Comparison of ENCODE assay signal across 22 cellular contexts in genomic region chr2:212266310-212266709, GRCh38.
"Had no signal": no experiment of that assay in that cellular context is flagged by ENCODE, and none has a peak within 500 bp of the region (broad histone marks: within the 10 kb centered on the region; RNA-seq: fewer than 3 reads in every experiment).

No MANE protein-coding gene starts in this region.

- DNase-seq: colonic mucosa; dermis blood vessel endothelial cell; foreskin melanocyte; head of caudate nucleus; kidney; left cardiac atrium; left ventricle myocardium superior; mesenchymal stem cell; midbrain; naive B cell; nephron progenitor cell; posterior cingulate gyrus; sigmoid colon; stimulated activated naive CD4-positive, alpha-beta T cell; stomach; substantia nigra; thyroid gland had no signal

- H3K79me2 ChIP-seq: hepatocyte had no signal

- H3K27ac Mint-ChIP-seq: nephron progenitor cell, type B pancreatic cell had no signal

- H3K9me3 Mint-ChIP-seq: nephron progenitor cell, type B pancreatic cell had no signal

- ATAC-seq: left cardiac atrium, left ventricle myocardium superior had no signal

- H3K4me1 Mint-ChIP-seq: naive B cell, nephron progenitor cell had no signal

- H2AFZ ChIP-seq: hepatocyte had no signal

- H3K4me3 Mint-ChIP-seq: naive B cell, nephron progenitor cell, type B pancreatic cell had no signal

- H3K9me3 ChIP-seq: colonic mucosa, sigmoid colon, stomach, thyroid gland had no signal

- H3K27ac ChIP-seq: colonic mucosa, hepatocyte, sigmoid colon, skin epidermis, stomach, thyroid gland had no signal

- H3K36me3 ChIP-seq: colonic mucosa, sigmoid colon, stomach, thyroid gland had no signal

- H3K4me3 ChIP-seq: colonic mucosa, hepatocyte, lung, sigmoid colon, skin epidermis, stomach, thyroid gland had no signal

- H3K36me3 Mint-ChIP-seq: naive B cell, type B pancreatic cell had no signal

- H3K4me2 ChIP-seq: hepatocyte had no signal

- FAIRE-seq: kidney, urothelium cell line had no signal

- H3K27me3 ChIP-seq: colonic mucosa, hepatocyte, sigmoid colon, stomach, thyroid gland had no signal

- H3K27me3 Mint-ChIP-seq: naive B cell, type B pancreatic cell had no signal

- H3K4me1 ChIP-seq: colonic mucosa, sigmoid colon, stomach, thyroid gland had no signal
